ENCODE assay signal across 19 cellular contexts in the genomic region with DNA sequence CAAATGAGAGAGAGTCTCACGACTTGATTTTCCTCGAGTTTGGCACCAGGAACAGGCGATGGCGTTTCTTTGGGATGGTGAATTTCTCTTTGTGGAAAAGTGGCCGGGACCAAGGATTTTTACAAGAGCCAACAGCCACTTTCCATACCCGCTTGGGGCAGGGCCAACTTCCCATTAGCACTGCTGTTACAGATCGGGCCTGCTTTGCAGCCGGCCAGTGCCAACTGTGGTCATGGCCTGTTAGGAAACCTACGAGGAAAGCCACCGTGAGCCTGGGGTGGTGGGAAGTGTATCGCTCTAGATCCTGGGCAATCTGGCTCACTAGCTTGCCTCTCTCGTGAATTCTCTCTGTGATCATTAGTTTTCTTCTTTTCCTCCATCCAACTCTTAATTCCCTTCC.
A peak's percentile ranks its signal among the peaks of the same experiment; 100 is the strongest.
DNase-seq lines count a peak whose midpoint lies in the region; ATAC-seq and TF ChIP-seq lines count a peak whose summit lies in the region.
"Had no signal": no experiment of that assay in that cellular context is flagged by ENCODE, and none has a peak within 500 bp of the region (broad histone marks: within the 10 kb centered on the region; RNA-seq: fewer than 3 reads in every experiment).

No MANE protein-coding gene starts in this region.

- DNase-seq in DMS 273 treated with DMSO at 0.1 percent for 48 hours (lab: John Stamatoyannopoulos, UW) (peak; percentile 67), left ventricle myocardium inferior (peak; percentile 33), psoas muscle (peak in 1 of 2 donors; percentile 53), AG20443 (ENCODE audit: low spot score) (no peak), lower leg skin (ENCODE audit: low spot score in 2 of 2) (no peak), epidermal melanocyte (ENCODE audit: insufficient read length, low spot score) (no peak)
- DNase-seq: activated CD4-positive, alpha-beta T cell treated with anti-CD3 and anti-CD28 coated beads, Interleukin-2, amount 50 U/mL, for 1 hour; foreskin fibroblast; immature natural killer cell; NCI-H1105; NCI-H2029 treated with DMSO at 0.1 percent for 48 hours; NCI-H226; spleen; stimulated activated CD4-positive, alpha-beta T cell treated with anti-CD3 and anti-CD28 coated beads, Interleukin-2, amount 100 ng/mL, for 48 hours; T1000 had no signal

- H3K9me3 ChIP-seq in left ventricle myocardium inferior (replicated peaks) (no peaks in the 10 kb centered on the region), psoas muscle (no peaks in the 10 kb centered on the region)
- H3K9me3 ChIP-seq: spleen, vagina had no signal

- TF ChIP-seq CTCF in left ventricle myocardium inferior (IDR thresholded peaks at IDR 0.05; ENCODE audit: borderline replicate concordance) (no peak), psoas muscle (IDR thresholded peaks at IDR 0.05) (no peak), lower leg skin (IDR thresholded peaks at IDR 0.05) (no peak)

- H3K4me1 ChIP-seq in left ventricle myocardium inferior (peaks cover 62% of the 10 kb centered on the region), psoas muscle (peaks cover 17% of the 10 kb centered on the region)
- H3K4me1 ChIP-seq: spleen, vagina had no signal

- TF ChIP-seq POLR2A in lower leg skin (IDR thresholded peaks at IDR 0.05) = no peak

- no peak for ATAC-seq in SK-N-SH treated with all-trans-retinoic acid at 6 μM for 48 hours
- peak in 3 of 4 donors; percentile 66 to 78 (median 76) for ATAC-seq in psoas muscle
- ATAC-seq in activated CD4-positive, CD25-positive, alpha-beta regulatory T cell treated with anti-CD3 and anti-CD28 coated beads, Interleukin-2, amount 50 U/mL, for 24 hours = no peak

- H3K4me3 ChIP-seq in left ventricle myocardium inferior = no peak overlapping the region
- peak overlapping the region; percentile 45 for H3K4me3 ChIP-seq in psoas muscle
- H3K4me3 ChIP-seq in lower leg skin (ENCODE audit: low read depth, poor library complexity, severe bottlenecking) = no peak overlapping the region
- H3K4me3 ChIP-seq: hepatocyte, spleen, vagina had no signal

- H3K36me3 ChIP-seq in left ventricle myocardium inferior = no peaks in the 10 kb centered on the region
- no peaks in the 10 kb centered on the region for H3K36me3 ChIP-seq in psoas muscle (ENCODE audit: insufficient read depth in 1 of 2, low read depth in 1 of 2)
- H3K36me3 ChIP-seq: spleen, vagina had no signal

- intact Hi-C loops in left ventricle myocardium inferior (cut with micrococcal nuclease) = no loop called here
- intact Hi-C loops in psoas muscle (cut with DNase I) = no loop called here
- intact Hi-C loops in lower leg skin (cut with DNase I; ENCODE audit: low total_unique reads) = no loop called here

- H3K27ac ChIP-seq in left ventricle myocardium inferior (replicated peaks) (peak overlapping the region; percentile 80), psoas muscle (peak overlapping the region; percentile 74)
- H3K27ac ChIP-seq: hepatocyte, spleen, vagina had no signal

- 32 to 45% (median 40%) methylated on average over 12 of the region's 12 CpGs for WGBS in psoas muscle, 3 donors
- WGBS in lower leg skin, 2 donors = 73 to 80% methylated on average over 12 of the region's 12 CpGs

- no peaks in the 10 kb centered on the region for H3K27me3 ChIP-seq in left ventricle myocardium inferior (ENCODE audit: low read depth)
- no peaks in the 10 kb centered on the region for H3K27me3 ChIP-seq in psoas muscle (ENCODE audit: insufficient read depth in 3 of 3, low read length in 2 of 3)
- H3K27me3 ChIP-seq: hepatocyte, spleen, vagina had no signal

TF ChIP-seq in SK-N-SH treated with all-trans-retinoic acid at 6 μM for 48 hours, 23 proteins besides CTCF, POLR2A, EP300 and RAD21:
- TF ChIP-seq, protein P1, sequence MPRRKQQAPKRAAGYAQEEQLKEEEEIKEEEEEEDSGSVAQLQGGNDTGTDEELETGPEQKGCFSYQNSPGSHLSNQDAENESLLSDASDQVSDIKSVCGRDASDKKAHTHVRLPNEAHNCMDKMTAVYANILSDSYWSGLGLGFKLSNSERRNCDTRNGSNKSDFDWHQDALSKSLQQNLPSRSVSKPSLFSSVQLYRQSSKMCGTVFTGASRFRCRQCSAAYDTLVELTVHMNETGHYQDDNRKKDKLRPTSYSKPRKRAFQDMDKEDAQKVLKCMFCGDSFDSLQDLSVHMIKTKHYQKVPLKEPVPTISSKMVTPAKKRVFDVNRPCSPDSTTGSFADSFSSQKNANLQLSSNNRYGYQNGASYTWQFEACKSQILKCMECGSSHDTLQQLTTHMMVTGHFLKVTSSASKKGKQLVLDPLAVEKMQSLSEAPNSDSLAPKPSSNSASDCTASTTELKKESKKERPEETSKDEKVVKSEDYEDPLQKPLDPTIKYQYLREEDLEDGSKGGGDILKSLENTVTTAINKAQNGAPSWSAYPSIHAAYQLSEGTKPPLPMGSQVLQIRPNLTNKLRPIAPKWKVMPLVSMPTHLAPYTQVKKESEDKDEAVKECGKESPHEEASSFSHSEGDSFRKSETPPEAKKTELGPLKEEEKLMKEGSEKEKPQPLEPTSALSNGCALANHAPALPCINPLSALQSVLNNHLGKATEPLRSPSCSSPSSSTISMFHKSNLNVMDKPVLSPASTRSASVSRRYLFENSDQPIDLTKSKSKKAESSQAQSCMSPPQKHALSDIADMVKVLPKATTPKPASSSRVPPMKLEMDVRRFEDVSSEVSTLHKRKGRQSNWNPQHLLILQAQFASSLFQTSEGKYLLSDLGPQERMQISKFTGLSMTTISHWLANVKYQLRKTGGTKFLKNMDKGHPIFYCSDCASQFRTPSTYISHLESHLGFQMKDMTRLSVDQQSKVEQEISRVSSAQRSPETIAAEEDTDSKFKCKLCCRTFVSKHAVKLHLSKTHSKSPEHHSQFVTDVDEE (CRISPR knock-in tag; IDR thresholded peaks at IDR 0.05) = peak; percentile 49; the same call in 1 of the 2 replicates
- TF ChIP-seq CSDC2 (CRISPR knock-in tag; IDR thresholded peaks at IDR 0.05) = no peak

Comparison
In these comparisons a context has a peak if more than half of its experiments do, and no peak if none do; other contexts are left out.
1. DNase-seq: peak in DMS 273 treated with DMSO at 0.1 percent for 48 hours (single experiment) and left ventricle myocardium inferior (single experiment); none in AG20443 (single experiment), lower leg skin (0 of 2) and epidermal melanocyte (single experiment).
2. ATAC-seq: peak in psoas muscle (3 of 4); none in SK-N-SH treated with all-trans-retinoic acid at 6 μM for 48 hours (single experiment) and activated CD4-positive, CD25-positive, alpha-beta regulatory T cell treated with anti-CD3 and anti-CD28 coated beads, Interleukin-2, amount 50 U/mL, for 24 hours (0 of 2).